ENCODE assay signal across 1 cellular context in genomic region chr10:5183923-5184322, GRCh38.
TF ChIP-seq lines count a peak whose summit lies in the region.

No MANE protein-coding gene starts in this region.

TF ChIP-seq in HepG2, 621 proteins besides CTCF, POLR2A, EP300 and RAD21:
- TF ChIP-seq IRX3 (CRISPR knock-in tag; IDR thresholded peaks at IDR 0.05; ENCODE audit: borderline replicate concordance, low read depth) = no peak
- no peak for TF ChIP-seq ZNF788 (CRISPR knock-in tag; IDR thresholded peaks at IDR 0.05; ENCODE audit: borderline replicate concordance)
- TF ChIP-seq DMAP1 (CRISPR knock-in tag; IDR thresholded peaks at IDR 0.05) = no peak
- TF ChIP-seq SNAPC4 (CRISPR knock-in tag; IDR thresholded peaks at IDR 0.05) = no peak
- no peak for TF ChIP-seq MTERF4 (CRISPR knock-in tag; IDR thresholded peaks at IDR 0.05)
- no peak for TF ChIP-seq ZNF569 (CRISPR knock-in tag; IDR thresholded peaks at IDR 0.05; ENCODE audit: borderline replicate concordance)
- TF ChIP-seq ZNF572 (CRISPR knock-in tag; IDR thresholded peaks at IDR 0.05) = no peak
- no peak for TF ChIP-seq ZNF598 (CRISPR knock-in tag; IDR thresholded peaks at IDR 0.05; ENCODE audit: borderline replicate concordance)
TF ChIP-seq in HepG2: peak in this region for 0.
